1 cellular context compared by ENCODE assay signal in genomic region chr9:72365525-72366256, GRCh38.
TF ChIP-seq lines count a peak whose summit lies in the region.

No MANE protein-coding gene starts in this region.

TF ChIP-seq in HepG2, 621 proteins besides CTCF, POLR2A, EP300 and RAD21 (continued from another document and continues in another):
- TF ChIP-seq REL (CRISPR knock-in tag; conservative IDR thresholded peaks at IDR 0.05) (no peak), GRHL1 (CRISPR knock-in tag; conservative IDR thresholded peaks at IDR 0.05) (no peak), THAP8 (CRISPR knock-in tag; IDR thresholded peaks at IDR 0.05; ENCODE audit: borderline replicate concordance) (no peak), USF2 (IDR thresholded peaks at IDR 0.05; ENCODE audit: low read depth, low read length) (no peak), USF2 (CRISPR knock-in tag; IDR thresholded peaks at IDR 0.05; ENCODE audit: borderline replicate concordance) (no peak), ZBTB33 (CRISPR knock-in tag; IDR thresholded peaks at IDR 0.05) (no peak), SAP130 (CRISPR knock-in tag; IDR thresholded peaks at IDR 0.05; ENCODE audit: low read depth) (no peak; the same call in 1 of the 2 replicates), ZNF503 (CRISPR knock-in tag; IDR thresholded peaks at IDR 0.05) (peak; percentile 22; the same call in 1 of the 2 replicates), HIC2 (CRISPR knock-in tag; IDR thresholded peaks at IDR 0.05; ENCODE audit: low read depth) (no peak), ATF2 (CRISPR knock-in tag; IDR thresholded peaks at IDR 0.05) (no peak), ZBTB7A (CRISPR knock-in tag; IDR thresholded peaks at IDR 0.05) (no peak), AHDC1 (CRISPR knock-in tag; IDR thresholded peaks at IDR 0.05; ENCODE audit: borderline replicate concordance) (peak; percentile 86; the same call in 1 of the 2 replicates), FOXK2 (IDR thresholded peaks at IDR 0.05) (no peak), TGIF2 (CRISPR knock-in tag; IDR thresholded peaks at IDR 0.05) (no peak), IKZF1 (IDR thresholded peaks at IDR 0.05) (no peak), GMEB1 (CRISPR knock-in tag; IDR thresholded peaks at IDR 0.05; ENCODE audit: borderline replicate concordance) (peak; percentile 84; the same call in 1 of the 2 replicates), ZNF205 (CRISPR knock-in tag; IDR thresholded peaks at IDR 0.05) (peak; percentile 52), GMEB2 (CRISPR knock-in tag; IDR thresholded peaks at IDR 0.05; ENCODE audit: low read depth) (peak; percentile 4; the same call in 1 of the 2 replicates), DMAP1 (CRISPR knock-in tag; IDR thresholded peaks at IDR 0.05) (peak; percentile 90), IRF9 (CRISPR knock-in tag; IDR thresholded peaks at IDR 0.05; ENCODE audit: borderline replicate concordance) (no peak; the same call in none of the 2 replicates), ZNF20 (CRISPR knock-in tag; IDR thresholded peaks at IDR 0.05) (peak; percentile 75; the same call in 1 of the 2 replicates), SP1 (IDR thresholded peaks at IDR 0.05) (no peak), SP1 (CRISPR knock-in tag; IDR thresholded peaks at IDR 0.05) (no peak; the same call in 1 of the 2 replicates), ZNF788 (CRISPR knock-in tag; IDR thresholded peaks at IDR 0.05; ENCODE audit: borderline replicate concordance) (peak; percentile 18; the same call in 1 of the 2 replicates), ZSCAN9 (CRISPR knock-in tag; IDR thresholded peaks at IDR 0.05; ENCODE audit: borderline replicate concordance) (no peak)
